8 cellular contexts compared by ENCODE assay signal in the genomic region with DNA sequence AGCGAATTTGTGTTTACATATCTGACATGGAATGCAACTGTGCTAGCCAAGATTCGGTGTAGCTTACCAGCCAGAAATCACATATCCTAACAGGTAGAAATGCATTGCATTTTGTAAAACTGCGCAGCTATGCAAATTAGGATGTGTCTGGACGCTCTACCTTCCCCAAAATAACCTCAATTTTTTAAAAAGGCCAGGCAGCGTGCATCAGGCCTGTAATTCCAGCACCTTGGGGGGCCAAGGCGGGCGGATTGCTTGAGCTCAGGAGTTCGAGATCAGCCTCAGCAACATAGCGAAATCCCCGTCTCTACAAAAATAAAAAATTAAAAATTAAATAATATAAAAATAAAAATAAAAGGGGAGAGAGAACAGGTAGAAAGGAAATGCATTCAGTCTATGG.
DNase-seq lines count a peak whose midpoint lies in the region; ATAC-seq and TF ChIP-seq lines count a peak whose summit lies in the region.

No MANE protein-coding gene starts in this region.

- peaks cover 12% of the 10 kb centered on the region for H3K36me3 Mint-ChIP-seq in activated CD8-positive, alpha-beta T cell treated with anti-CD3 and anti-CD28 coated beads, Interleukin-2, amount 10 ng/mL, durations not matched to agents 7 days and 5 days (ENCODE audit: low read depth)
- peaks cover 36% of the 10 kb centered on the region for H3K36me3 Mint-ChIP-seq in stimulated activated effector memory CD8-positive, alpha-beta T cell treated with anti-CD3 and anti-CD28 coated beads, Interleukin-12 subunit alpha, Interleukin-12 subunit beta, amount 100 ng/mL, for 72 hours

- ATAC-seq in activated CD8-positive, alpha-beta T cell treated with anti-CD3 and anti-CD28 coated beads, Interleukin-2, amount 10 ng/mL, durations not matched to agents 7 days and 5 days = no peak
- no peak for ATAC-seq in stimulated activated effector memory CD8-positive, alpha-beta T cell treated with anti-CD3 and anti-CD28 coated beads, Interleukin-12 subunit alpha, Interleukin-12 subunit beta, amount 100 ng/mL, for 72 hours
- no peak for ATAC-seq in GM19467 (IDR thresholded peaks at IDR 0.05; ENCODE audit: unreplicated experiment)
- no peak for ATAC-seq in GM21515 (IDR thresholded peaks at IDR 0.05; ENCODE audit: unreplicated experiment)

- no peaks in the 10 kb centered on the region for H3K27me3 ChIP-seq in iPS DF 6.9 (ENCODE audit: control insufficient read depth, insufficient read depth, low read length)

- peaks cover 5% of the 10 kb centered on the region; the same call in 1 of the 2 replicates for H3K4me1 ChIP-seq in HEK293 (ENCODE audit: control insufficient read depth, insufficient read depth, low read length)
- no peaks in the 10 kb centered on the region for H3K4me1 ChIP-seq in iPS DF 6.9 (ENCODE audit: control insufficient read depth, insufficient read depth, low read length)

- no CpG with 5 or more reads among the region's 10 CpGs for whole genome bisulfite sequencing in iPS DF 6.9 (ENCODE audit: insufficient coverage, insufficient read length)

- H3K4me3 Mint-ChIP-seq in activated CD8-positive, alpha-beta T cell treated with anti-CD3 and anti-CD28 coated beads, Interleukin-2, amount 10 ng/mL, durations not matched to agents 7 days and 5 days = peak overlapping the region; percentile 86
- H3K4me3 Mint-ChIP-seq in stimulated activated effector memory CD8-positive, alpha-beta T cell treated with anti-CD3 and anti-CD28 coated beads, Interleukin-12 subunit alpha, Interleukin-12 subunit beta, amount 100 ng/mL, for 72 hours = peak overlapping the region; percentile 79

- POLR2A ChIA-PET in HEK293 (lab: Yijun Ruan, JAX) = interaction anchor here (0.6 to 1.6 kb wide), 15 partner anchors 12 to 673 kb away, joined by 3 to 10 read pairs (median 4); partner anchors contain the start of genes KCTD7, SBDS, TMEM248 and TYW1
- POLR2A ChIA-PET in activated CD8-positive, alpha-beta T cell treated with anti-CD3 and anti-CD28 coated beads, Interleukin-2, amount 10 ng/mL, durations not matched to agents 7 days and 5 days (lab: Charles Lee) = interaction anchor here (0.6 to 1.6 kb wide), 5 partner anchors 12 to 457 kb away, joined by 3 to 5 read pairs (median 4); partner anchors contain the start of gene SBDS

- H3K4me3 ChIP-seq in HEK293 (ENCODE audit: low read depth, low read length) (peak overlapping the region; percentile 82), iPS DF 6.9 (ENCODE audit: low read length) (peak overlapping the region; percentile 78; the same call in 1 of the 2 replicates)

- H3K27ac ChIP-seq in HEK293 (ENCODE audit: extremely low read depth, low read depth, low read length) (peak overlapping the region; percentile 83), iPS DF 6.9 (ENCODE audit: low read length) (no peak overlapping the region)

- CTCF ChIA-PET in HEK293 (lab: Yijun Ruan, JAX) = interaction anchor here (0.8 to 0.9 kb wide), 2 partner anchors 125 to 261 kb away, joined by 3 read pairs; no protein-coding TSS in a partner anchor
- CTCF ChIA-PET in activated CD8-positive, alpha-beta T cell treated with anti-CD3 and anti-CD28 coated beads, Interleukin-2, amount 10 ng/mL, durations not matched to agents 7 days and 5 days (lab: Charles Lee) = interaction anchor here (1.8 kb wide), 1 partner anchor 261 kb away, joined by 7 read pairs; no protein-coding TSS in a partner anchor

- H3K9me3 ChIP-seq in HEK293 (ENCODE audit: control insufficient read depth, insufficient read depth, low read depth, low read length) (no peaks in the 10 kb centered on the region), iPS DF 6.9 (ENCODE audit: control insufficient read depth, insufficient read depth, low read length) (no peaks in the 10 kb centered on the region)

- peak overlapping the region; percentile 97 for H3K27ac Mint-ChIP-seq in activated CD8-positive, alpha-beta T cell treated with anti-CD3 and anti-CD28 coated beads, Interleukin-2, amount 10 ng/mL, durations not matched to agents 7 days and 5 days
- H3K27ac Mint-ChIP-seq in stimulated activated effector memory CD8-positive, alpha-beta T cell treated with anti-CD3 and anti-CD28 coated beads, Interleukin-12 subunit alpha, Interleukin-12 subunit beta, amount 100 ng/mL, for 72 hours = peak overlapping the region; percentile 94

- H3K9me3 Mint-ChIP-seq in activated CD8-positive, alpha-beta T cell treated with anti-CD3 and anti-CD28 coated beads, Interleukin-2, amount 10 ng/mL, durations not matched to agents 7 days and 5 days (ENCODE audit: insufficient read depth) = no peaks in the 10 kb centered on the region
- H3K9me3 Mint-ChIP-seq in stimulated activated effector memory CD8-positive, alpha-beta T cell treated with anti-CD3 and anti-CD28 coated beads, Interleukin-12 subunit alpha, Interleukin-12 subunit beta, amount 100 ng/mL, for 72 hours = no peaks in the 10 kb centered on the region

- no peaks in the 10 kb centered on the region for H3K27me3 Mint-ChIP-seq in activated CD8-positive, alpha-beta T cell treated with anti-CD3 and anti-CD28 coated beads, Interleukin-2, amount 10 ng/mL, durations not matched to agents 7 days and 5 days (ENCODE audit: low read depth)

- H3K4me1 Mint-ChIP-seq in activated CD8-positive, alpha-beta T cell treated with anti-CD3 and anti-CD28 coated beads, Interleukin-2, amount 10 ng/mL, durations not matched to agents 7 days and 5 days (ENCODE audit: low read depth) = peaks cover 25% of the 10 kb centered on the region
- peaks cover 11% of the 10 kb centered on the region for H3K4me1 Mint-ChIP-seq in stimulated activated effector memory CD8-positive, alpha-beta T cell treated with anti-CD3 and anti-CD28 coated beads, Interleukin-12 subunit alpha, Interleukin-12 subunit beta, amount 100 ng/mL, for 72 hours

- DNase-seq in activated CD8-positive, alpha-beta T cell treated with anti-CD3 and anti-CD28 coated beads, Interleukin-2, amount 10 ng/mL, durations not matched to agents 7 days and 5 days = no peak
- no peak for DNase-seq in iPS DF 6.9 (ENCODE audit: low read depth, low spot score)
- DNase-seq in stimulated activated effector memory CD8-positive, alpha-beta T cell treated with anti-CD3 and anti-CD28 coated beads, Interleukin-12 subunit alpha, Interleukin-12 subunit beta, amount 100 ng/mL, for 72 hours (ENCODE audit: low spot score in 2 of 2) = no peak
- DNase-seq in putamen (ENCODE audit: low spot score) = no peak
- no peak for DNase-seq in RKO (ENCODE audit: low spot score)

- peaks cover 11 to 23% of the 10 kb centered on the region in 2 experiments; a peak in 2 of 3 replicates for H3K36me3 ChIP-seq in HEK293 (ENCODE audit: control insufficient read depth in 2 of 2, insufficient read depth in 1 of 2, low read length in 2 of 2)
- H3K36me3 ChIP-seq in iPS DF 6.9 (ENCODE audit: control insufficient read depth, insufficient read depth, low read length) = no peaks in the 10 kb centered on the region

- no peak for TF ChIP-seq CTCF in HEK293 (tag by site-specific recombination; IDR thresholded peaks at IDR 0.05)

TF ChIP-seq in HEK293, 187 proteins besides CTCF, POLR2A, EP300 and RAD21:
- TF ChIP-seq TCF7L2 (IDR thresholded peaks at IDR 0.05; ENCODE audit: borderline replicate concordance, low read depth, low read length) (no peak), ZNF10 (tag by site-specific recombination; IDR thresholded peaks at IDR 0.05) (no peak), ZNF174 (tag by site-specific recombination; IDR thresholded peaks at IDR 0.05) (no peak), ZBTB8A (tag by site-specific recombination; IDR thresholded peaks at IDR 0.05) (no peak), ZNF529 (tag by site-specific recombination; IDR thresholded peaks at IDR 0.05; ENCODE audit: insufficient replicate concordance) (no peak), ZNF600 (tag by site-specific recombination; IDR thresholded peaks at IDR 0.05) (no peak), GLIS2 (tag by site-specific recombination; IDR thresholded peaks at IDR 0.05) (no peak), REPIN1 (tag by site-specific recombination; IDR thresholded peaks at IDR 0.05; ENCODE audit: low read depth) (no peak), ZNF354C (tag by site-specific recombination; IDR thresholded peaks at IDR 0.05; ENCODE audit: borderline replicate concordance, low read depth) (no peak), ZNF621 (tag by site-specific recombination; IDR thresholded peaks at IDR 0.05) (no peak), MYNN (tag by site-specific recombination; IDR thresholded peaks at IDR 0.05; ENCODE audit: borderline replicate concordance) (no peak), ZNF223 (tag by site-specific recombination; IDR thresholded peaks at IDR 0.05) (no peak), ZNF302 (tag by site-specific recombination; IDR thresholded peaks at IDR 0.05; ENCODE audit: low read depth) (no peak), ZNF366 (tag by site-specific recombination; conservative IDR thresholded peaks at IDR 0.05) (no peak)
TF ChIP-seq in HEK293: peak in this region for 0.
